Comparison of ENCODE assay signal across 8 cellular contexts in genomic region chr2:96868555-96869280, GRCh38. TPM values are rescaled to one million over a fixed set of nuclear protein-coding genes. Genes with fewer than 3 reads are reported as not detected.
A peak's percentile ranks its signal among the peaks of the same experiment; 100 is the strongest.
DNase-seq lines count a peak whose midpoint lies in the region; ATAC-seq, FAIRE-seq and TF ChIP-seq lines count a peak whose summit lies in the region.

No MANE protein-coding gene starts in this region.

- TF ChIP-seq CTCF in C4-2B (conservative IDR thresholded peaks at IDR 0.05), result peak; percentile 85
- peak; percentile 30 to 82 (median 64) for TF ChIP-seq CTCF in heart left ventricle (IDR thresholded peaks at IDR 0.05)
- TF ChIP-seq CTCF in pancreas (IDR thresholded peaks at IDR 0.05), result peak; percentile 33 to 48 (median 43)

- TF ChIP-seq POLR2A in GM19193 (IDR thresholded peaks at IDR 0.05; ENCODE audit: extremely low read depth, insufficient read depth, insufficient read length) (peak; percentile 76), heart left ventricle (IDR thresholded peaks at IDR 0.05) (peak in 1 of 2 donors; percentile 40)

- H3K9me3 ChIP-seq in SJCRH30 (replicated peaks) (no peaks in the 10 kb centered on the region), heart left ventricle (no peaks in the 10 kb centered on the region), pancreas (no peaks in the 10 kb centered on the region)

- intact Hi-C loops in heart left ventricle (cut with DNase I) (loop anchor here in 4 of 10 donors (1.0 to 5.0 kb wide), 5 partner anchors 10 to 244 kb away; partner anchors contain the start of genes ANKRD36 (in 1 of the 4) and ANKRD39 (in 1 of the 4)), pancreas (cut with DNase I) (no loop called here)

- TF ChIP-seq EP300 in Ishikawa (IDR thresholded peaks at IDR 0.05; ENCODE audit: borderline replicate concordance), result no peak

- H3K27ac ChIP-seq in C4-2B (peak overlapping the region; percentile 79), SJCRH30 (peak overlapping the region; percentile 92), heart left ventricle (peak overlapping the region; percentile 96 to 100 (median 98)), pancreas (peak overlapping the region; percentile 75 to 89 (median 88))

- H3K4me1 ChIP-seq in SJCRH30 (peaks cover 8% of the 10 kb centered on the region), heart left ventricle (peaks cover 3 to 80% (median 51%) of the 10 kb centered on the region in 12 donors), pancreas (no peaks in the 10 kb centered on the region)

- WGBS in heart left ventricle, 4 donors, result 0 to 1% (median 0%) methylated on average over 2 to 76 of the region's 76 CpGs
- 0 to 1% methylated on average over 30 to 76 of the region's 76 CpGs for WGBS in pancreas, 2 donors

- FAIRE-seq in pancreas (lab: Jason Lieb, UNC), result no peak

- no peak for TF ChIP-seq RAD21 in Ishikawa (IDR thresholded peaks at IDR 0.05; ENCODE audit: low read depth)

- ATAC-seq in heart left ventricle (peak; percentile 68 to 74 (median 72)), pancreas (peak; percentile 34 to 74 (median 64)), HG03565 (IDR thresholded peaks at IDR 0.05; ENCODE audit: unreplicated experiment) (no peak)

- DNase-seq in SJCRH30 (peak; percentile 95 to 96), amniotic epithelial cell (ENCODE audit: low read depth) (peak; percentile 91), heart left ventricle (peak; percentile 90 to 95 (median 93)), pancreas (peak; percentile 74 to 89 (median 82))

- H3K27me3 ChIP-seq in SJCRH30 (no peaks in the 10 kb centered on the region), heart left ventricle (peaks cover 0 to 27% (median 0%) of the 10 kb centered on the region in 9 donors), pancreas (no peaks in the 10 kb centered on the region)

- H3K36me3 ChIP-seq in SJCRH30, result peaks cover 28% of the 10 kb centered on the region
- H3K36me3 ChIP-seq in heart left ventricle, result peaks cover 0 to 40% (median 37%) of the 10 kb centered on the region in 9 donors
- H3K36me3 ChIP-seq in pancreas, result peaks cover 4 to 21% (median 10%) of the 10 kb centered on the region in 3 donors

- H3K4me3 ChIP-seq in SJCRH30 (peak overlapping the region; percentile 93), heart left ventricle (peak overlapping the region; percentile 79 to 100 (median 98)), pancreas (peak overlapping the region; percentile 86 to 95 (median 90))

TF ChIP-seq in Ishikawa, 13 proteins besides CTCF, POLR2A, EP300 and RAD21:
- TF ChIP-seq YY1 (IDR thresholded peaks at IDR 0.05; ENCODE audit: low read depth) (0 out of 2 replicates have a peak, but pooled peaks have one; percentile 26), FOXM1 (IDR thresholded peaks at IDR 0.05; ENCODE audit: borderline replicate concordance, low read depth) (peak; percentile 67; the same call in 1 of the 2 replicates), ZBTB7A (IDR thresholded peaks at IDR 0.05; ENCODE audit: low read depth) (peak; percentile 51; the same call in 1 of the 2 replicates), TAF1 (IDR thresholded peaks at IDR 0.05; ENCODE audit: low read depth) (0 out of 2 replicates have a peak, but pooled peaks have one; percentile 17), USF1 (IDR thresholded peaks at IDR 0.05) (no peak), TCF12 (IDR thresholded peaks at IDR 0.05; ENCODE audit: low read depth) (peak; percentile 65; the same call in 1 of the 2 replicates), CEBPB (IDR thresholded peaks at IDR 0.05) (peak; percentile 71), MAX (IDR thresholded peaks at IDR 0.05) (0 out of 2 replicates have a peak, but pooled peaks have one; percentile 19), NFIC (IDR thresholded peaks at IDR 0.05) (peak; percentile 54; the same call in 1 of the 2 replicates), CREB1 (IDR thresholded peaks at IDR 0.05; ENCODE audit: low read depth) (no peak), TEAD4 (IDR thresholded peaks at IDR 0.05) (no peak), EGR1 (IDR thresholded peaks at IDR 0.05) (no peak)

RNA-seq across cellular contexts. Expression of gene SEMA4C, which starts 1.2 kb away (rescaled TPM):
- 41.3 and 49.4 TPM in 2 replicates for total RNA-seq in SJCRH30 (2014; rRNA removed; shearing (Covaris generic))
- total RNA-seq in heart left ventricle (10 to 100 TPM; 15.6 to 29.6 (median 22.0) TPM), pancreas (10 to 100 TPM in 2 of 6 donors, 1 to 10 TPM in 4; 6.7 to 21.8 (median 8.3) TPM)
- polyA plus RNA-seq in heart left ventricle (10 to 100 TPM; 11.7 to 17.0 TPM), pancreas (10 to 100 TPM; 14.0 to 17.2 TPM)

RNA-seq across cellular contexts. Expression of gene ANKRD39, which starts 10.9 kb away (rescaled TPM):
- total RNA-seq in SJCRH30 (2014; rRNA removed; shearing (Covaris generic)), result 7.7 and 7.8 TPM in 2 replicates
- total RNA-seq in heart left ventricle (10 to 100 TPM; 13.3 to 18.4 (median 16.8) TPM), pancreas (1 to 10 TPM; 4.7 to 8.9 (median 5.7) TPM)
- polyA plus RNA-seq in heart left ventricle (10 to 100 TPM; 18.3 to 33.4 TPM), pancreas (10 to 100 TPM; 13.2 to 14.9 TPM)

RNA-seq across cellular contexts. Expression of gene ANKRD23, which starts 24.9 kb away (rescaled TPM):
- 0.58 and 1.1 TPM in 2 replicates for total RNA-seq in SJCRH30 (2014; rRNA removed; shearing (Covaris generic))
- 10 to 100 TPM in 2 of 9 donors, 1 to 10 TPM in 7; 2.3 to 23.6 (median 7.9) TPM for total RNA-seq in heart left ventricle
- polyA plus RNA-seq in heart left ventricle, result 10 to 100 TPM in 1 of 2 donors, under 1 TPM in 1; 0.96 to 26.7 TPM
- total RNA-seq in pancreas, result 1 to 10 TPM in 5 of 6 donors, under 1 TPM in 1; 0.95 to 3.2 (median 2.4) TPM
- polyA plus RNA-seq in pancreas, result 10 to 100 TPM in 1 of 2 donors, 1 to 10 TPM in 1; 8.2 to 10.9 TPM

RNA-seq across cellular contexts. Expression of gene CNNM3, which starts 52.6 kb away (rescaled TPM):
- 9.1 and 9.3 TPM in 2 replicates for total RNA-seq in SJCRH30 (2014; rRNA removed; shearing (Covaris generic))
- total RNA-seq in heart left ventricle (10 to 100 TPM in 6 of 9 donors, 1 to 10 TPM in 3; 6.6 to 17.7 (median 10.6) TPM), pancreas (10 to 100 TPM; 16.8 to 35.1 (median 26.0) TPM)
- polyA plus RNA-seq in heart left ventricle (1 to 10 TPM; 5.1 to 7.1 TPM), pancreas (10 to 100 TPM; 13.6 to 15.6 TPM)
